Comparison of ENCODE assay signal across 10 cellular contexts in genomic region chr7:47574473-47575328, GRCh38. TPM values are rescaled to one million over a fixed set of nuclear protein-coding genes. Genes with fewer than 3 reads are reported as not detected.
A peak's percentile ranks its signal among the peaks of the same experiment; 100 is the strongest.
DNase-seq lines count a peak whose midpoint lies in the region; ATAC-seq and TF ChIP-seq lines count a peak whose summit lies in the region.
"Had no signal": no experiment of that assay in that cellular context is flagged by ENCODE, and none has a peak within 500 bp of the region (broad histone marks: within the 10 kb centered on the region; RNA-seq: fewer than 3 reads in every experiment).

No MANE protein-coding gene starts in this region.

- no peaks in the 10 kb centered on the region for H3F3A ChIP-seq in neural progenitor cell (ENCODE audit: low read depth)

- H3K9me3 ChIP-seq in neural progenitor cell (ENCODE audit: low read depth): no peaks in the 10 kb centered on the region

- H4K20me1 ChIP-seq in neural progenitor cell (ENCODE audit: low read depth): no peaks in the 10 kb centered on the region

- DNase-seq in SKM-1 (lab: John Stamatoyannopoulos, UW; ENCODE audit: unreplicated experiment) (peak; percentile 81), nephron progenitor cell (no peak), neural progenitor cell (ENCODE audit: low spot score) (no peak), NCI-H1048 (lab: John Stamatoyannopoulos, UW) (no peak), inferior parietal cortex (ENCODE audit: extremely low spot score) (no peak), NCI-H187 (lab: John Stamatoyannopoulos, UW) (no peak)

- TF ChIP-seq CTCF in nephron progenitor cell (IDR thresholded peaks at IDR 0.05) (no peak), neural progenitor cell (IDR thresholded peaks at IDR 0.05) (no peak)

- H3K4me3 ChIP-seq in neural progenitor cell: no peak overlapping the region

- peaks cover 4% of the 10 kb centered on the region for H3K27me3 Mint-ChIP-seq in nephron progenitor cell (ENCODE audit: low read depth, poor library complexity)
- no peaks in the 10 kb centered on the region for H3K27me3 Mint-ChIP-seq in neural progenitor cell (ENCODE audit: insufficient read depth, low read depth)

- no peaks in the 10 kb centered on the region for H3K27me3 ChIP-seq in neural progenitor cell

- no peak overlapping the region for H2AFZ ChIP-seq in neural progenitor cell (replicated peaks)

- peaks cover 12% of the 10 kb centered on the region for H3K79me2 ChIP-seq in neural progenitor cell (ENCODE audit: low read depth)

- no peak overlapping the region for H3K9ac ChIP-seq in neural progenitor cell
- H3K9ac ChIP-seq: KMS-11 had no signal

- no peak overlapping the region for H3K27ac ChIP-seq in neural progenitor cell
- H3K27ac ChIP-seq: epithelial cell of prostate, KMS-11 had no signal

- ATAC-seq in GM19043 (IDR thresholded peaks at IDR 0.05; ENCODE audit: low read depth, unreplicated experiment) (peak; percentile 74), HG03045 (IDR thresholded peaks at IDR 0.05; ENCODE audit: unreplicated experiment) (peak; percentile 54)

- H3K4me1 ChIP-seq in neural progenitor cell: peaks cover 4% of the 10 kb centered on the region

- no peak overlapping the region for H3K4me2 ChIP-seq in neural progenitor cell
- H3K4me2 ChIP-seq: KMS-11 had no signal

- H3K9me3 Mint-ChIP-seq in nephron progenitor cell (no peaks in the 10 kb centered on the region), neural progenitor cell (no peaks in the 10 kb centered on the region)

- no peaks in the 10 kb centered on the region for H3K36me3 ChIP-seq in neural progenitor cell

- H3K4me3 Mint-ChIP-seq in nephron progenitor cell (no peak overlapping the region), neural progenitor cell (no peak overlapping the region)

- H3K27ac Mint-ChIP-seq in nephron progenitor cell (peak overlapping the region; percentile 79), neural progenitor cell (no peak overlapping the region)

- peaks cover 32% of the 10 kb centered on the region for H3K36me3 Mint-ChIP-seq in nephron progenitor cell (ENCODE audit: low read depth)
- peaks cover 4% of the 10 kb centered on the region for H3K36me3 Mint-ChIP-seq in neural progenitor cell

- H3K4me1 Mint-ChIP-seq in nephron progenitor cell (peaks cover 85% of the 10 kb centered on the region), neural progenitor cell (peaks cover 34% of the 10 kb centered on the region)

RNA-seq across cellular contexts. Expression of gene TNS3, which starts 7.2 kb away (rescaled TPM):
- total RNA-seq in neural progenitor cell (ENCODE audit: low replicate concordance): 15.0 and 21.8 TPM in 2 replicates
